12 cellular contexts compared by ENCODE assay signal in the genomic region with DNA sequence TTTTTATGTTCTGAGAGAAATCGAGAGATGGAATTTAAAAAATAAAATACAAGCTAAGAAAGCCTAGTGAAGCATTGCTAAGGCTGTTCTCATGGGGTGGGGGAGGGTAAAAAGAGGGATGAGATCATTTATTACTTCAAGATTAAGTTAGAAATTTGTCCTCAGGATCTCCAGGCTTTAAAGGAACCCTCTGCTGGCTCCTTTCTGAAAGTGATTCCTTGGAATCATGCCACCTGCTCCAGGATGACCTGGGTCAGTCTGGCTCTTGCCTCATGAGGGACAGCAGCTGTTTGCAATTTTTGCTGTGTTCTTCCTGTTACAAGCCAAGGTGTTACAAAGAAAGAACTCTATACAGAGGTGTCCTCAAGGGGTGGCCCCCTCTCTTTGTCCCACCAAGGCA.
A peak's percentile ranks its signal among the peaks of the same experiment; 100 is the strongest.
DNase-seq lines count a peak whose midpoint lies in the region; ATAC-seq and TF ChIP-seq lines count a peak whose summit lies in the region.
"Had no signal": no experiment of that assay in that cellular context is flagged by ENCODE, and none has a peak within 500 bp of the region (broad histone marks: within the 10 kb centered on the region; RNA-seq: fewer than 3 reads in every experiment).

No MANE protein-coding gene starts in this region.

- no peaks in the 10 kb centered on the region for H4K20me1 ChIP-seq in GM23248 (ENCODE audit: insufficient read depth)

- TF ChIP-seq POLR2A in esophagus squamous epithelium (IDR thresholded peaks at IDR 0.05) = no peak

- intact Hi-C loops in left ventricle myocardium inferior (cut with micrococcal nuclease) (no loop called here), esophagus squamous epithelium (cut with DNase I) (no loop called here), colonic mucosa (cut with DNase I) (no loop called here)

- DNase-seq in GM23248 (peak; percentile 55), amniotic epithelial cell (ENCODE audit: low read depth) (peak; percentile 43), left ventricle myocardium inferior (no peak), thoracic aorta (ENCODE audit: low spot score) (no peak), esophagus squamous epithelium (lab: John Stamatoyannopoulos, UW) (no peak), colonic mucosa (no peak), SIG-M5 treated with dmso at 0.1 percent for 504 hours (lab: John Stamatoyannopoulos, UW; ENCODE audit: unreplicated experiment) (no peak)
- DNase-seq: activated CD4-positive, alpha-beta memory T cell treated with anti-CD3 and anti-CD28 coated beads, Interleukin-2, amount 10 ng/mL, durations not matched to agents 7 days and 5 days; activated naive CD4-positive, alpha-beta T cell treated with Interleukin-2 at 50 U/mL for 16 hours; DMS79 treated with DMSO at 0.1 percent for 48 hours; NCI-H187 had no signal

- ATAC-seq in thoracic aorta (ENCODE audit: insufficient number of reproducible peaks, low FRiP score, low read depth) = peak; percentile 53

- H3K4me1 ChIP-seq in GM23248 (ENCODE audit: insufficient read depth) (peaks cover 16% of the 10 kb centered on the region), left ventricle myocardium inferior (peaks cover 27% of the 10 kb centered on the region), thoracic aorta (ENCODE audit: control insufficient read depth in 1 of 2, low read depth in 2 of 2) (peaks cover 7 to 20% of the 10 kb centered on the region in 2 donors), esophagus squamous epithelium (peaks cover 0 to 10% (median 7%) of the 10 kb centered on the region in 3 donors), colonic mucosa (no peaks in the 10 kb centered on the region)

- TF ChIP-seq CTCF in left ventricle myocardium inferior (IDR thresholded peaks at IDR 0.05; ENCODE audit: borderline replicate concordance) (peak; percentile 38), thoracic aorta (IDR thresholded peaks at IDR 0.05) (no peak), esophagus squamous epithelium (IDR thresholded peaks at IDR 0.05) (no peak), colonic mucosa (IDR thresholded peaks at IDR 0.05) (no peak)

- no peak overlapping the region for H3K9ac ChIP-seq in GM23248
- no peak overlapping the region for H3K9ac ChIP-seq in colonic mucosa (ENCODE audit: low read depth in 2 of 2, low read length in 2 of 2)

- no peak overlapping the region for H2AFZ ChIP-seq in GM23248

- no peaks in the 10 kb centered on the region for H3K36me3 ChIP-seq in GM23248 (ENCODE audit: low read depth)
- no peaks in the 10 kb centered on the region for H3K36me3 ChIP-seq in left ventricle myocardium inferior
- no peaks in the 10 kb centered on the region for H3K36me3 ChIP-seq in thoracic aorta
- H3K36me3 ChIP-seq in esophagus squamous epithelium = no peaks in the 10 kb centered on the region
- H3K36me3 ChIP-seq in colonic mucosa = no peaks in the 10 kb centered on the region

- no peak overlapping the region for H3K27ac ChIP-seq in GM23248
- H3K27ac ChIP-seq in left ventricle myocardium inferior (replicated peaks) = peak overlapping the region; percentile 78
- peak overlapping the region in 1 of 2 donors; percentile 16 for H3K27ac ChIP-seq in thoracic aorta
- H3K27ac ChIP-seq in esophagus squamous epithelium = no peak overlapping the region
- no peak overlapping the region for H3K27ac ChIP-seq in colonic mucosa
- H3K27ac ChIP-seq: skin epidermis had no signal

- H3K27me3 ChIP-seq in GM23248 (replicated peaks; ENCODE audit: insufficient read depth) (no peaks in the 10 kb centered on the region), left ventricle myocardium inferior (ENCODE audit: low read depth) (no peaks in the 10 kb centered on the region), thoracic aorta (replicated peaks; ENCODE audit: insufficient read depth) (no peaks in the 10 kb centered on the region), esophagus squamous epithelium (no peaks in the 10 kb centered on the region), colonic mucosa (no peaks in the 10 kb centered on the region)

- H3K79me2 ChIP-seq in GM23248 (ENCODE audit: insufficient read depth) = no peaks in the 10 kb centered on the region

- in situ Hi-C loops in GM23248 (cut with MboI) = no loop called here

- H3K9me2 ChIP-seq in GM23248 (ENCODE audit: insufficient read depth) = no peaks in the 10 kb centered on the region

- WGBS in GM23248 (ENCODE audit: low coverage in 1 of 2, low lambda C conversion rate in 2 of 2, missing lambda C conversion rate in 2 of 2), 2 experiments = 7 to 16% methylated on average over 1 of the region's 1 CpG
- WGBS in esophagus squamous epithelium, 2 donors = 64 to 76% methylated on average over 1 of the region's 1 CpG

- H3K4me2 ChIP-seq in GM23248 (ENCODE audit: unreplicated experiment) = no peak overlapping the region

- H3K4me3 ChIP-seq in GM23248 = no peak overlapping the region
- no peak overlapping the region for H3K4me3 ChIP-seq in left ventricle myocardium inferior
- H3K4me3 ChIP-seq in thoracic aorta = no peak overlapping the region
- H3K4me3 ChIP-seq in esophagus squamous epithelium = no peak overlapping the region
- H3K4me3 ChIP-seq in colonic mucosa = no peak overlapping the region
- H3K4me3 ChIP-seq: skin epidermis had no signal

- no peaks in the 10 kb centered on the region for H3F3A ChIP-seq in GM23248 (ENCODE audit: insufficient read depth)

- H3K9me3 ChIP-seq in GM23248 (ENCODE audit: low read depth) (no peaks in the 10 kb centered on the region), left ventricle myocardium inferior (replicated peaks) (peaks cover 5% of the 10 kb centered on the region), thoracic aorta (no peaks in the 10 kb centered on the region), esophagus squamous epithelium (no peaks in the 10 kb centered on the region), colonic mucosa (no peaks in the 10 kb centered on the region)

Comparison
In these comparisons a context has a peak if more than half of its experiments do, and no peak if none do; other contexts are left out.
1. DNase-seq: peak in GM23248 (single experiment) and amniotic epithelial cell (single experiment); none in left ventricle myocardium inferior (single experiment), thoracic aorta (single experiment), esophagus squamous epithelium (single experiment), colonic mucosa (single experiment) and SIG-M5 treated with dmso at 0.1 percent for 504 hours (single experiment).